Comparison of ENCODE assay signal across 1 cellular context in genomic region chr6:4134841-4135664, GRCh38.
TF ChIP-seq lines count a peak whose summit lies in the region.

TSS of gene ECI2 (minus strand) at chr6:4135575. CDS start at chr6:4135560, 15 bp downstream.

TF ChIP-seq in K562, 482 proteins besides CTCF, POLR2A, EP300 and RAD21 (continues in another document):
- TF ChIP-seq MGA (IDR thresholded peaks at IDR 0.05), result peak; percentile 73
- TF ChIP-seq CHD1 (IDR thresholded peaks at IDR 0.05; ENCODE audit: low read length), result peak; percentile 83
- TF ChIP-seq SRF (CRISPR knock-in tag; IDR thresholded peaks at IDR 0.05), result peak in 1 of 2 experiments; percentile 32; a peak in 1 of 4 replicates
- TF ChIP-seq SOX6 (IDR thresholded peaks at IDR 0.05), result 0 out of 2 replicates have a peak, but pooled peaks have one; percentile 38
- no peak for TF ChIP-seq ZNF444 (CRISPR knock-in tag; IDR thresholded peaks at IDR 0.05)
- TF ChIP-seq TEAD4 (IDR thresholded peaks at IDR 0.05; ENCODE audit: low read length), result 0 out of 2 replicates have a peak, but pooled peaks have one; percentile 5
- TF ChIP-seq TEAD4 (CRISPR knock-in tag; IDR thresholded peaks at IDR 0.05; ENCODE audit: borderline replicate concordance), result no peak
- TF ChIP-seq ZNF384 (IDR thresholded peaks at IDR 0.05; ENCODE audit: low read depth, low read length), result no peak
- 0 out of 2 replicates have a peak, but pooled peaks have one; percentile 18 for TF ChIP-seq ETS1 (conservative IDR thresholded peaks at IDR 0.05; ENCODE audit: control insufficient read depth, low read depth, low read length)
- TF ChIP-seq LCOR (CRISPR knock-in tag; IDR thresholded peaks at IDR 0.05), result peak; percentile 61; the same call in 1 of the 2 replicates
- TF ChIP-seq HLTF (IDR thresholded peaks at IDR 0.05), result no peak
- peak; percentile 62; the same call in 1 of the 2 replicates for TF ChIP-seq ZNF12 (CRISPR knock-in tag; IDR thresholded peaks at IDR 0.05)
- no peak for TF ChIP-seq ELK1 (CRISPR knock-in tag; IDR thresholded peaks at IDR 0.05)
- no peak for TF ChIP-seq CSDE1 (IDR thresholded peaks at IDR 0.05)
- peak; percentile 92 for TF ChIP-seq TAF1 (IDR thresholded peaks at IDR 0.05; ENCODE audit: control insufficient read depth, extremely low read depth, insufficient read depth, low read length, severe bottlenecking)
- no peak for TF ChIP-seq STAT5B (CRISPR knock-in tag; IDR thresholded peaks at IDR 0.05)
- TF ChIP-seq CAMTA2 (CRISPR knock-in tag; conservative IDR thresholded peaks at IDR 0.05), result no peak
- TF ChIP-seq ZNF740 (CRISPR knock-in tag; IDR thresholded peaks at IDR 0.05), result no peak
- no peak for TF ChIP-seq ZNF740 (tag; IDR thresholded peaks at IDR 0.05)
- TF ChIP-seq NR1H2 (CRISPR knock-in tag; IDR thresholded peaks at IDR 0.05), result peak; percentile 93; the same call in 1 of the 2 replicates
- peak in 1 of 2 experiments; percentile 57; a peak in 1 of 4 replicates for TF ChIP-seq FOXK2 (conservative IDR thresholded peaks at IDR 0.05 in 1 of 2, IDR thresholded peaks at IDR 0.05 in 1 of 2; ENCODE audit: low read depth in 2 of 2)
- peak; percentile 84 for TF ChIP-seq POLR2B (IDR thresholded peaks at IDR 0.05; ENCODE audit: low read depth, partially characterized antibody)
- no peak for TF ChIP-seq RNF219 (CRISPR knock-in tag; IDR thresholded peaks at IDR 0.05)
- no peak for TF ChIP-seq MTF1 (CRISPR knock-in tag; IDR thresholded peaks at IDR 0.05; ENCODE audit: borderline replicate concordance)
- peak; percentile 69 for TF ChIP-seq MYC (IDR thresholded peaks at IDR 0.05; ENCODE audit: low read depth, low read length)
- peak; percentile 80; the same call in 1 of the 2 replicates for TF ChIP-seq MYC (CRISPR knock-in tag; IDR thresholded peaks at IDR 0.05; ENCODE audit: borderline replicate concordance, low read depth)
- TF ChIP-seq RBFOX2 (IDR thresholded peaks at IDR 0.05; ENCODE audit: low read depth, low read length), result peak; percentile 92
- TF ChIP-seq FOXK1 (CRISPR knock-in tag; IDR thresholded peaks at IDR 0.05; ENCODE audit: borderline replicate concordance), result peak; percentile 94; the same call in 1 of the 2 replicates
- no peak for TF ChIP-seq ZNF212 (CRISPR knock-in tag; IDR thresholded peaks at IDR 0.05)
- peak; percentile 58; the same call in 1 of the 2 replicates for TF ChIP-seq SMARCE1 (IDR thresholded peaks at IDR 0.05)
- peak; percentile 84; the same call in 1 of the 2 replicates for TF ChIP-seq FOXP1 (CRISPR knock-in tag; IDR thresholded peaks at IDR 0.05)
- TF ChIP-seq ZNF699 (CRISPR knock-in tag; IDR thresholded peaks at IDR 0.05; ENCODE audit: insufficient replicate concordance), result no peak
- peak; percentile 86 for TF ChIP-seq CXXC5 (CRISPR knock-in tag; IDR thresholded peaks at IDR 0.05)
- 0 out of 2 replicates have a peak, but pooled peaks have one; percentile 36 for TF ChIP-seq NCOA1 (IDR thresholded peaks at IDR 0.05; ENCODE audit: low read depth)
- peak; percentile 57 for TF ChIP-seq GABPB1 (CRISPR knock-in tag; IDR thresholded peaks at IDR 0.05)
- TF ChIP-seq EHMT2 (IDR thresholded peaks at IDR 0.05), result 0 out of 2 replicates have a peak, but pooled peaks have one; percentile 38
